In genomic region chr1:110630770-110631663, GRCh38 we compare ENCODE assay signal across 1 cellular context.
TF ChIP-seq lines count a peak whose summit lies in the region.

No MANE protein-coding gene starts in this region.

TF ChIP-seq in HEK293, 187 proteins besides CTCF, POLR2A, EP300 and RAD21 (continued from another document):
- TF ChIP-seq PATZ1 (tag by site-specific recombination; IDR thresholded peaks at IDR 0.05) (no peak), KLF16 (tag by site-specific recombination; IDR thresholded peaks at IDR 0.05) (peak; percentile 60; the same call in 1 of the 2 replicates), ZSCAN30 (tag by site-specific recombination; IDR thresholded peaks at IDR 0.05) (0 out of 2 replicates have a peak, but pooled peaks have one; percentile 13), BCL6B (tag by site-specific recombination; IDR thresholded peaks at IDR 0.05) (no peak), PRDM2 (tag by site-specific recombination; IDR thresholded peaks at IDR 0.05; ENCODE audit: borderline replicate concordance) (no peak), ZNF449 (tag by site-specific recombination; IDR thresholded peaks at IDR 0.05) (no peak), ZNF280D (tag by site-specific recombination; IDR thresholded peaks at IDR 0.05) (0 out of 2 replicates have a peak, but pooled peaks have one; percentile 32), ZSCAN16 (tag by site-specific recombination; IDR thresholded peaks at IDR 0.05) (no peak), REST (tag by site-specific recombination; IDR thresholded peaks at IDR 0.05) (0 out of 2 replicates have a peak, but pooled peaks have one; percentile 26), ZNF549 (tag by site-specific recombination; IDR thresholded peaks at IDR 0.05) (no peak), ZNF654 (tag by site-specific recombination; IDR thresholded peaks at IDR 0.05; ENCODE audit: low read depth) (peak; percentile 77), GLIS1 (tag by site-specific recombination; IDR thresholded peaks at IDR 0.05) (peak; percentile 43; the same call in 1 of the 2 replicates), ZNF350 (tag by site-specific recombination; IDR thresholded peaks at IDR 0.05) (no peak), ZNF354C (tag by site-specific recombination; IDR thresholded peaks at IDR 0.05; ENCODE audit: borderline replicate concordance, low read depth) (no peak), ZNF530 (tag by site-specific recombination; IDR thresholded peaks at IDR 0.05; ENCODE audit: low read depth) (no peak), ZNF600 (tag by site-specific recombination; IDR thresholded peaks at IDR 0.05) (0 out of 2 replicates have a peak, but pooled peaks have one; percentile 43), KLF7 (tag by site-specific recombination; IDR thresholded peaks at IDR 0.05; ENCODE audit: borderline replicate concordance) (peak; percentile 93), ZNF473 (tag by site-specific recombination; IDR thresholded peaks at IDR 0.05) (no peak), GLI4 (tag by site-specific recombination; IDR thresholded peaks at IDR 0.05) (no peak), ZNF660 (tag by site-specific recombination; IDR thresholded peaks at IDR 0.05) (0 out of 2 replicates have a peak, but pooled peaks have one; percentile 59), KLF9 (tag by site-specific recombination; IDR thresholded peaks at IDR 0.05; ENCODE audit: low read depth) (peak; percentile 42; the same call in 1 of the 2 replicates)
